In the genomic region with DNA sequence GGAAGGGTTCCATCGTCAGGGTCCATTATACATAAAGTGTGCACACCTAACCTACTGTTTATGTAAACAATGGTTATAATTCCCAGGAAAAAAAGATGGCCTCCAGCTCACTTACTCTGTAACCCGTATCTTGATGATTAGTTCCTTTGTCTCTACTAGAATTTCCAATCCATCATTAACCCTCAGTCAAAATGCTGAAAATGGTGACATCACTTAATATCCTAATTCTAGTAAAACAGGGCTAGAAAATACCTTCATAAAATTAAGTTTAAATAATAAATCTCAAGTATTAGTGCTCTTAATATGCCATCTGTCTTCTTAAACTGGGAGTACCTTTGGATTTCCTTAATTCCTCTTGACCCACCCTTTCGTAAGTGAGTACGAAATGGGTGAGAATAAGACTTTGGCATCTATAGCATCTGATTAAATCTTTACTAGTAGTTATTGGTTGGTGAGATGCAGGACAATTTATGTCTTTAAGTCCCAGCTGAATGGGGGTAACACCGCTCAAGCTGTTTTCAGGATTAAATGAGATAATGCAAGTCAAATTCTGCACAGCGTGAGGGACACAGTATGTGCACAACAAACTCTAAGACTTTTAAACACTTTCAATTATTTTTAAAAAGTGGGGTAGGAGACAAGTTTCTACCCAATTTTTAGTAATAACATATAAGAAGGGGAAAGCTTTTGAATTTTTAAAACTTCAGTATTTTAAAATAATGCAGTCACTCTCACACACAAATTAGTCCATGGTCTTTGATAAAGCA, we compare ENCODE assay signal across 1 cellular context.
TF ChIP-seq lines count a peak whose summit lies in the region.

No MANE protein-coding gene starts in this region.

TF ChIP-seq in GM23338, 12 proteins besides CTCF, POLR2A, EP300 and RAD21 (continued from another document):
- TF ChIP-seq, protein P1, sequence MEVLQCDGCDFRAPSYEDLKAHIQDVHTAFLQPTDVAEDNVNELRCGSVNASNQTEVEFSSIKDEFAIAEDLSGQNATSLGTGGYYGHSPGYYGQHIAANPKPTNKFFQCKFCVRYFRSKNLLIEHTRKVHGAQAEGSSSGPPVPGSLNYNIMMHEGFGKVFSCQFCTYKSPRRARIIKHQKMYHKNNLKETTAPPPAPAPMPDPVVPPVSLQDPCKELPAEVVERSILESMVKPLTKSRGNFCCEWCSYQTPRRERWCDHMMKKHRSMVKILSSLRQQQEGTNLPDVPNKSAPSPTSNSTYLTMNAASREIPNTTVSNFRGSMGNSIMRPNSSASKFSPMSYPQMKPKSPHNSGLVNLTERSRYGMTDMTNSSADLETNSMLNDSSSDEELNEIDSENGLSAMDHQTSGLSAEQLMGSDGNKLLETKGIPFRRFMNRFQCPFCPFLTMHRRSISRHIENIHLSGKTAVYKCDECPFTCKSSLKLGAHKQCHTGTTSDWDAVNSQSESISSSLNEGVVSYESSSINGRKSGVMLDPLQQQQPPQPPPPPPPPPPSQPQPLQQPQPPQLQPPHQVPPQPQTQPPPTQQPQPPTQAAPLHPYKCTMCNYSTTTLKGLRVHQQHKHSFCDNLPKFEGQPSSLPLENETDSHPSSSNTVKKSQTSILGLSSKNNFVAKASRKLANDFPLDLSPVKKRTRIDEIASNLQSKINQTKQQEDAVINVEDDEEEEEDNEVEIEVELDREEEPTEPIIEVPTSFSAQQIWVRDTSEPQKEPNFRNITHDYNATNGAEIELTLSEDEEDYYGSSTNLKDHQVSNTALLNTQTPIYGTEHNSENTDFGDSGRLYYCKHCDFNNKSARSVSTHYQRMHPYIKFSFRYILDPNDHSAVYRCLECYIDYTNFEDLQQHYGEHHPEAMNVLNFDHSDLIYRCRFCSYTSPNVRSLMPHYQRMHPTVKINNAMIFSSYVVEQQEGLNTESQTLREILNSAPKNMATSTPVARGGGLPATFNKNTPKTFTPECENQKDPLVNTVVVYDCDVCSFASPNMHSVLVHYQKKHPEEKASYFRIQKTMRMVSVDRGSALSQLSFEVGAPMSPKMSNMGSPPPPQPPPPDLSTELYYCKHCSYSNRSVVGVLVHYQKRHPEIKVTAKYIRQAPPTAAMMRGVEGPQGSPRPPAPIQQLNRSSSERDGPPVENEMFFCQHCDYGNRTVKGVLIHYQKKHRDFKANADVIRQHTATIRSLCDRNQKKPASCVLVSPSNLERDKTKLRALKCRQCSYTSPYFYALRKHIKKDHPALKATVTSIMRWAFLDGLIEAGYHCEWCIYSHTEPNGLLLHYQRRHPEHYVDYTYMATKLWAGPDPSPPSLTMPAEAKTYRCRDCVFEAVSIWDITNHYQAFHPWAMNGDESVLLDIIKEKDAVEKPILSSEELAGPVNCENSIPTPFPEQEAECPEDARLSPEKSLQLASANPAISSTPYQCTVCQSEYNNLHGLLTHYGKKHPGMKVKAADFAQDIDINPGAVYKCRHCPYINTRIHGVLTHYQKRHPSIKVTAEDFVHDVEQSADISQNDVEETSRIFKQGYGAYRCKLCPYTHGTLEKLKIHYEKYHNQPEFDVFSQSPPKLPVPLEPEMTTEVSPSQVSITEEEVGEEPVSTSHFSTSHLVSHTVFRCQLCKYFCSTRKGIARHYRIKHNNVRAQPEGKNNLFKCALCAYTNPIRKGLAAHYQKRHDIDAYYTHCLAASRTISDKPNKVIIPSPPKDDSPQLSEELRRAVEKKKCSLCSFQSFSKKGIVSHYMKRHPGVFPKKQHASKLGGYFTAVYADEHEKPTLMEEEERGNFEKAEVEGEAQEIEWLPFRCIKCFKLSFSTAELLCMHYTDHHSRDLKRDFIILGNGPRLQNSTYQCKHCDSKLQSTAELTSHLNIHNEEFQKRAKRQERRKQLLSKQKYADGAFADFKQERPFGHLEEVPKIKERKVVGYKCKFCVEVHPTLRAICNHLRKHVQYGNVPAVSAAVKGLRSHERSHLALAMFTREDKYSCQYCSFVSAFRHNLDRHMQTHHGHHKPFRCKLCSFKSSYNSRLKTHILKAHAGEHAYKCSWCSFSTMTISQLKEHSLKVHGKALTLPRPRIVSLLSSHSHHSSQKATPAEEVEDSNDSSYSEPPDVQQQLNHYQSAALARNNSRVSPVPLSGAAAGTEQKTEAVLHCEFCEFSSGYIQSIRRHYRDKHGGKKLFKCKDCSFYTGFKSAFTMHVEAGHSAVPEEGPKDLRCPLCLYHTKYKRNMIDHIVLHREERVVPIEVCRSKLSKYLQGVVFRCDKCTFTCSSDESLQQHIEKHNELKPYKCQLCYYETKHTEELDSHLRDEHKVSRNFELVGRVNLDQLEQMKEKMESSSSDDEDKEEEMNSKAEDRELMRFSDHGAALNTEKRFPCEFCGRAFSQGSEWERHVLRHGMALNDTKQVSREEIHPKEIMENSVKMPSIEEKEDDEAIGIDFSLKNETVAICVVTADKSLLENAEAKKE (CRISPR knock-in tag; IDR thresholded peaks at IDR 0.05): no peak
